Comparison of ENCODE assay signal across 24 cellular contexts in the genomic region with DNA sequence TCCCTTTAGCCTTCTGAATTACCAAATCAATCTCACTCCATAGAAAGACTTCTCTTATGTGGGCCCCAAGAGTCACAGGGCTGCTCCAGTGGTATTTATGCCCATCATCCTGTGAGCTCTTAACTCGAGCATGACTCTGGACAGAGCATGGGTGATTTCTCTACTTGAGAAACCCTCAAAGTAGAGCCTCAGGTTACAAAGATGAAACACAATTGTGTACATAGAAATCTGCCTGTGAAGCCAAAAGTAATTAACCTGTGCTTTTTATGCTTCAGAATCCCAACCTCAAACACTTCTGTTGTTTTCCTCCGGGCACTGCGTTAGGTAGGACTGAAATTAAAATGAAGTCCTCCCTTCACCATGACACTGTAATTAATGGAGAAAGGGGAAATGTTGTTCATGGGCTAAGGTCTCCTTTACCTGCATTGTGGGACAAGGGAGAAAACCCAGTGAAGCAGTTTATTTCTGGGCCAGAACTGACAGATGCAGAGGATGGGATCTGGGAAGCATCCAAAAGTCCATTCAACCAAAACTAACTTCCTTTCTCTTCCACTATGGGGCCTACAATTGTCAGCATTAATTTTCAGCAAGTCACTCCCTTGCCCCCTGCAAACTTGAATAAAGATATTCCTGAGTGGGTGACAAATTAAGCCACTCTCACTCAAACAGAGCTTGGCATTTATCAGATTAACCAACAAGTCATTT. TPM values are rescaled to one million over a fixed set of nuclear protein-coding genes. Genes with fewer than 3 reads are reported as not detected.
DNase-seq lines count a peak whose midpoint lies in the region; ATAC-seq lines count a peak whose summit lies in the region.
"Had no signal": no experiment of that assay in that cellular context is flagged by ENCODE, and none has a peak within 500 bp of the region (broad histone marks: within the 10 kb centered on the region; RNA-seq: fewer than 3 reads in every experiment).

No MANE protein-coding gene starts in this region.

- no peak for ATAC-seq in left lobe of liver
- ATAC-seq: activated T-cell treated with anti-CD3 and anti-CD28 coated beads, Interleukin-2, amount 50 U/mL, for 72 hours; CD8-positive, alpha-beta T cell; PC-3; T-cell had no signal

- in situ Hi-C loops in G401 (cut with HindIII; ENCODE audit: low sequenced_read_pairs), result no loop called here

- DNase-seq in G401 (ENCODE audit: low spot score) (peak; percentile 88), NCI-H187 treated with DMSO at 0.1 percent for 48 hours (lab: John Stamatoyannopoulos, UW) (peak; percentile 51), NCI-H510A (lab: John Stamatoyannopoulos, UW) (peak; percentile 31), left kidney (ENCODE audit: low read depth, low spot score) (peak; percentile 85), HPDE6-E6E7 (ENCODE audit: extremely low spot score) (no peak), left lobe of liver (ENCODE audit: low spot score) (no peak), pons (ENCODE audit: low spot score) (no peak)
- DNase-seq: activated CD8-positive, alpha-beta memory T cell treated with anti-CD3 and anti-CD28 coated beads for 24 hours; activated naive CD4-positive, alpha-beta T cell treated with anti-CD3 and anti-CD28 coated beads, Interleukin-2, amount 50 U/mL, for 16 hours; activated T-cell treated with anti-CD3 and anti-CD28 coated beads, Interleukin-2, amount 50 U/mL, for 72 hours; CD8-positive, alpha-beta T cell; GM23248; kidney glomerular epithelial cell; mammary epithelial cell; NCI-H1436; NCI-H748 treated with DMSO at 0.1 percent for 48 hours; PC-3; SIG-M5; spleen; stimulated activated CD4-positive, alpha-beta T cell treated with anti-CD3 and anti-CD28 coated beads, Interleukin-4, amount 100 ng/mL, for 1 hour; stimulated activated naive CD4-positive, alpha-beta T cell treated with Interleukin-2 at 50 U/mL for 16 hours; T-cell had no signal

RNA-seq across cellular contexts. Expression of gene POU2AF1, which starts 24.1 kb away (rescaled TPM):
- total RNA-seq in G401 (2014; rRNA removed; shearing (Covaris generic)), result 7.0 and 28.4 TPM in 2 replicates
- total RNA-seq in left lobe of liver, result 0.38 TPM
- total RNA-seq: dermis microvascular lymphatic vessel endothelial cell, glomerular endothelial cell, PC-3 had no signal

Comparison
In these comparisons a context has a peak if more than half of its experiments do, and no peak if none do; other contexts are left out.
1. DNase-seq: peak in G401 (single experiment), NCI-H187 treated with DMSO at 0.1 percent for 48 hours (single experiment), NCI-H510A (single experiment) and left kidney (single experiment); none in HPDE6-E6E7 (single experiment), left lobe of liver (single experiment) and pons (single experiment).